Comparison of ENCODE assay signal across 8 cellular contexts in genomic region chr9:130240410-130241197, GRCh38. TPM values are rescaled to one million over a fixed set of nuclear protein-coding genes. Genes with fewer than 3 reads are reported as not detected.
DNase-seq lines count a peak whose midpoint lies in the region; ATAC-seq and TF ChIP-seq lines count a peak whose summit lies in the region.

No MANE protein-coding gene starts in this region.

- H3K4me3 ChIP-seq in CD4-positive, alpha-beta memory T cell (ENCODE audit: low read length in 2 of 2) = no peak overlapping the region
- H3K4me3 ChIP-seq in GM23248 = no peak overlapping the region
- no peak overlapping the region for H3K4me3 ChIP-seq in muscle layer of colon (ENCODE audit: low read depth in 1 of 2, low read length in 2 of 2)

- H3K27me3 Mint-ChIP-seq in CD4-positive, alpha-beta memory T cell = no peaks in the 10 kb centered on the region
- H3K27me3 Mint-ChIP-seq in T-helper 17 cell (no peaks in the 10 kb centered on the region), type B pancreatic cell (no peaks in the 10 kb centered on the region)

- no peaks in the 10 kb centered on the region for H3K9me3 Mint-ChIP-seq in CD4-positive, alpha-beta memory T cell
- H3K9me3 Mint-ChIP-seq in type B pancreatic cell = no peaks in the 10 kb centered on the region

- DNase-seq in CD4-positive, alpha-beta memory T cell = peak in 4 of 5 donors; percentile 33 to 50 (median 46)
- peak; percentile 79 for DNase-seq in GM23248
- DNase-seq in NCI-H2029 treated with DMSO at 0.1 percent for 48 hours (lab: John Stamatoyannopoulos, UW) = peak; percentile 89
- DNase-seq in T-helper 17 cell = no peak
- DNase-seq in epidermal melanocyte (ENCODE audit: insufficient read length, low spot score) = peak; percentile 72
- DNase-seq in type B pancreatic cell (ENCODE audit: extremely low spot score, unreplicated experiment) = no peak

- WGBS in GM23248 (ENCODE audit: low coverage in 1 of 2, low lambda C conversion rate in 2 of 2, missing lambda C conversion rate in 2 of 2), 2 experiments = 68 to 75% methylated on average over 5 of the region's 5 CpGs

- intact Hi-C loops in CD4-positive, alpha-beta memory T cell (cut with micrococcal nuclease) = loop anchor here (5.0 to 10.0 kb wide), 3 partner anchors 113 to 503 kb away; no protein-coding TSS in a partner anchor

- CTCF ChIA-PET in CD4-positive, alpha-beta memory T cell (lab: Charles Lee; ENCODE audit: partially characterized antibody) = interaction anchor here (0.7 to 7.6 kb wide), 6 partner anchors 10 to 356 kb away, joined by 3 to 69 read pairs (median 6); no protein-coding TSS in a partner anchor

- peak overlapping the region; percentile 80 for H2AFZ ChIP-seq in GM23248

- H4K20me1 ChIP-seq in GM23248 (ENCODE audit: insufficient read depth) = no peaks in the 10 kb centered on the region

- POLR2A ChIA-PET in CD4-positive, alpha-beta memory T cell (lab: Charles Lee; ENCODE audit: partially characterized antibody) = interaction anchor here (1.3 to 1.5 kb wide), 2 partner anchors 113 to 352 kb away, joined by 3 read pairs; no protein-coding TSS in a partner anchor

- ATAC-seq in T-helper 17 cell (peak; percentile 60), GM18858 (IDR thresholded peaks at IDR 0.05; ENCODE audit: unreplicated experiment) (no peak)

- TF ChIP-seq CTCF in type B pancreatic cell (conservative IDR thresholded peaks at IDR 0.05) = no peak

- no peak overlapping the region for H3K27ac ChIP-seq in CD4-positive, alpha-beta memory T cell (ENCODE audit: low read depth, low read length)
- no peak overlapping the region for H3K27ac ChIP-seq in GM23248
- H3K27ac ChIP-seq in muscle layer of colon (ENCODE audit: low read depth, low read length) = peak overlapping the region; percentile 3

- H3K9ac ChIP-seq in GM23248 (no peak overlapping the region), muscle layer of colon (ENCODE audit: low read length) (no peak overlapping the region)

- H3K4me2 ChIP-seq in GM23248 (ENCODE audit: unreplicated experiment) = no peak overlapping the region

- H3K27ac Mint-ChIP-seq in CD4-positive, alpha-beta memory T cell = peak overlapping the region; percentile 6 to 86 (median 52)
- H3K27ac Mint-ChIP-seq in T-helper 17 cell = peak overlapping the region; percentile 51
- H3K27ac Mint-ChIP-seq in type B pancreatic cell = no peak overlapping the region

- peak overlapping the region in 5 of 8 donors; percentile 10 to 67 (median 45) for H3K4me3 Mint-ChIP-seq in CD4-positive, alpha-beta memory T cell
- H3K4me3 Mint-ChIP-seq in T-helper 17 cell (peak overlapping the region; percentile 28), type B pancreatic cell (no peak overlapping the region)

- peaks cover 42% of the 10 kb centered on the region for H3K4me1 ChIP-seq in CD4-positive, alpha-beta memory T cell (ENCODE audit: insufficient read depth, low read length)
- H3K4me1 ChIP-seq in GM23248 (ENCODE audit: insufficient read depth) (no peaks in the 10 kb centered on the region), muscle layer of colon (ENCODE audit: insufficient read depth, low read length) (peaks cover 54% of the 10 kb centered on the region)

- H3K36me3 Mint-ChIP-seq in CD4-positive, alpha-beta memory T cell = no peaks in the 10 kb centered on the region
- H3K36me3 Mint-ChIP-seq in T-helper 17 cell (ENCODE audit: low read depth) (no peaks in the 10 kb centered on the region), type B pancreatic cell (no peaks in the 10 kb centered on the region)

- peaks cover 19 to 66% (median 28%) of the 10 kb centered on the region in 4 donors for H3K4me1 Mint-ChIP-seq in CD4-positive, alpha-beta memory T cell
- peaks cover 30% of the 10 kb centered on the region for H3K4me1 Mint-ChIP-seq in T-helper 17 cell
- peaks cover 25% of the 10 kb centered on the region for H3K4me1 Mint-ChIP-seq in type B pancreatic cell (ENCODE audit: unreplicated experiment)

- no peaks in the 10 kb centered on the region for H3K9me3 ChIP-seq in CD4-positive, alpha-beta memory T cell (ENCODE audit: control insufficient read depth in 1 of 2, low read length in 2 of 2)
- H3K9me3 ChIP-seq in GM23248 (ENCODE audit: low read depth) (no peaks in the 10 kb centered on the region), T-helper 17 cell (ENCODE audit: control insufficient read depth, low read length, poor library complexity, severe bottlenecking) (no peaks in the 10 kb centered on the region), muscle layer of colon (ENCODE audit: low read length) (no peaks in the 10 kb centered on the region)

- no peaks in the 10 kb centered on the region for H3K9me2 ChIP-seq in GM23248 (ENCODE audit: insufficient read depth)

- no peaks in the 10 kb centered on the region for H3F3A ChIP-seq in GM23248 (ENCODE audit: insufficient read depth)

- no peaks in the 10 kb centered on the region for H3K79me2 ChIP-seq in GM23248 (ENCODE audit: insufficient read depth)

- H3K27me3 ChIP-seq in CD4-positive, alpha-beta memory T cell (ENCODE audit: insufficient read depth, low read length) = no peaks in the 10 kb centered on the region
- H3K27me3 ChIP-seq in GM23248 (replicated peaks; ENCODE audit: insufficient read depth) = no peaks in the 10 kb centered on the region
- no peaks in the 10 kb centered on the region for H3K27me3 ChIP-seq in muscle layer of colon (ENCODE audit: control insufficient read depth in 1 of 2, insufficient read depth in 2 of 2, low read length in 2 of 2)

- no peaks in the 10 kb centered on the region for H3K36me3 ChIP-seq in CD4-positive, alpha-beta memory T cell (ENCODE audit: insufficient read depth, low read length)
- H3K36me3 ChIP-seq in GM23248 (ENCODE audit: low read depth) = no peaks in the 10 kb centered on the region
- no peaks in the 10 kb centered on the region for H3K36me3 ChIP-seq in muscle layer of colon (ENCODE audit: insufficient read depth, low read length)

- in situ Hi-C loops in GM23248 (cut with MboI) = loop anchor here (25.0 kb wide), 1 partner anchor 353 kb away; no protein-coding TSS in a partner anchor

RNA-seq across cellular contexts. Expression of gene HMCN2, which starts 25.0 kb away (rescaled TPM):
- not detected for total RNA-seq in CD4-positive, alpha-beta memory T cell
- not detected for polyA plus RNA-seq in CD4-positive, alpha-beta memory T cell
- not detected in 2 replicates for total RNA-seq in GM23248 (2014; rRNA removed; shearing (Covaris generic))
- not detected in 2 replicates for polyA plus RNA-seq in GM23248 (2016; fragmentation: Nextera tagmentation; extraction: Ambion mirVana)
- total RNA-seq in T-helper 17 cell = under 1 TPM in 1 of 2 donors, not detected in 1; 0.12 TPM
- 0.12 and 0.86 TPM in 2 replicates for total RNA-seq in type B pancreatic cell (ENCODE audit: low replicate concordance)

Comparison
In these comparisons a context has a peak if more than half of its experiments do, and no peak if none do; other contexts are left out.
1. DNase-seq: peak in CD4-positive, alpha-beta memory T cell (4 of 5), GM23248 (single experiment), NCI-H2029 treated with DMSO at 0.1 percent for 48 hours (single experiment) and epidermal melanocyte (single experiment); none in T-helper 17 cell (0 of 3) and type B pancreatic cell (single experiment).